12 cellular contexts compared by ENCODE assay signal in genomic region chr11:92978226-92979111, GRCh38. TPM values are rescaled to one million over a fixed set of nuclear protein-coding genes. Genes with fewer than 3 reads are reported as not detected.
DNase-seq lines count a peak whose midpoint lies in the region; ATAC-seq and TF ChIP-seq lines count a peak whose summit lies in the region.
"Had no signal": no experiment of that assay in that cellular context is flagged by ENCODE, and none has a peak within 500 bp of the region (broad histone marks: within the 10 kb centered on the region; RNA-seq: fewer than 3 reads in every experiment).

No MANE protein-coding gene starts in this region.

- no peak overlapping the region for H2AK5ac ChIP-seq in neuronal stem cell (ENCODE audit: low read depth, low read length)

- no CpG with 5 or more reads among the region's 7 CpGs for WGBS in neuronal stem cell (ENCODE audit: extremely low coverage in 2 of 2, insufficient read length in 2 of 2, insufficient replicate concordance in 1 of 2), 2 donors

- H3K9ac ChIP-seq in neuronal stem cell (ENCODE audit: low read depth, low read length, poor library complexity), result no peak overlapping the region

- H3K23ac ChIP-seq in neuronal stem cell (ENCODE audit: low read depth, low read length, poor library complexity), result no peak overlapping the region

- H3K79me1 ChIP-seq in neuronal stem cell (ENCODE audit: low read depth, low read length), result no peaks in the 10 kb centered on the region

- no peak overlapping the region for H3K4me3 ChIP-seq in neuronal stem cell (ENCODE audit: low read length in 2 of 2)

- H2BK12ac ChIP-seq in neuronal stem cell (ENCODE audit: low read length), result no peak overlapping the region

- ATAC-seq in SK-N-SH treated with all-trans-retinoic acid at 6 μM for 48 hours, result peak; percentile 86
- ATAC-seq in HG02973 (IDR thresholded peaks at IDR 0.05; ENCODE audit: unreplicated experiment), result no peak
- no peak for ATAC-seq in left lobe of liver
- ATAC-seq in HG02759 (IDR thresholded peaks at IDR 0.05; ENCODE audit: unreplicated experiment), result no peak
- ATAC-seq: activated CD4-positive, CD25-positive, alpha-beta regulatory T cell treated with anti-CD3 and anti-CD28 coated beads, Interleukin-2, amount 50 U/mL, for 24 hours had no signal

- H2BK15ac ChIP-seq in neuronal stem cell (ENCODE audit: low read length), result no peak overlapping the region

- no peak overlapping the region for H3K18ac ChIP-seq in neuronal stem cell (ENCODE audit: low read length)

- DNase-seq in EH (ENCODE audit: low read depth), result peak; percentile 52
- peak; percentile 95 for DNase-seq in NCI-H2029 (lab: John Stamatoyannopoulos, UW)
- peak; percentile 9 for DNase-seq in left kidney (ENCODE audit: low read depth, low spot score)
- no peak for DNase-seq in neuronal stem cell (ENCODE audit: low spot score)
- DNase-seq in left lobe of liver (ENCODE audit: low spot score), result no peak
- DNase-seq: DND-41, H9 had no signal

- H3K14ac ChIP-seq in neuronal stem cell (ENCODE audit: low read length), result no peak overlapping the region

- H3K4me2 ChIP-seq in neuronal stem cell (ENCODE audit: insufficient read depth, low read length, poor library complexity, severe bottlenecking), result no peak overlapping the region

- H3K36me3 ChIP-seq in neuronal stem cell (replicated peaks in 1 of 2; ENCODE audit: control insufficient read depth in 2 of 2, insufficient read depth in 2 of 2, low read length in 2 of 2), result no peaks in the 10 kb centered on the region

- no peak overlapping the region for H3K4ac ChIP-seq in neuronal stem cell (ENCODE audit: low read length)

- no peak overlapping the region for H2BK120ac ChIP-seq in neuronal stem cell (ENCODE audit: low read depth, low read length)

- H3K27me3 ChIP-seq in neuronal stem cell (ENCODE audit: control insufficient read depth in 3 of 3, insufficient read depth in 3 of 3, low read depth in 1 of 3, low read length in 3 of 3), result no peaks in the 10 kb centered on the region

- no peak overlapping the region for H4K91ac ChIP-seq in neuronal stem cell (ENCODE audit: low read depth, low read length, poor library complexity)

- no peak overlapping the region for H2AFZ ChIP-seq in neuronal stem cell (ENCODE audit: low read length)

- H4K8ac ChIP-seq in neuronal stem cell (ENCODE audit: low read depth, low read length), result no peak overlapping the region

- H2BK5ac ChIP-seq in neuronal stem cell (ENCODE audit: low read length), result no peak overlapping the region

- H3K27ac ChIP-seq in neuronal stem cell (replicated peaks; ENCODE audit: low read length), result no peak overlapping the region

- peaks cover 0 to 2% of the 10 kb centered on the region in 2 donors for H3K9me3 ChIP-seq in neuronal stem cell (replicated peaks in 1 of 2; ENCODE audit: control insufficient read depth in 2 of 2, insufficient read depth in 1 of 2, low read depth in 1 of 2, low read length in 2 of 2)

- peaks cover 0 to 3% of the 10 kb centered on the region in 2 donors for H3K4me1 ChIP-seq in neuronal stem cell (ENCODE audit: control insufficient read depth in 2 of 2, insufficient read depth in 1 of 2, low read depth in 1 of 2, low read length in 2 of 2)

TF ChIP-seq in SK-N-SH treated with all-trans-retinoic acid at 6 μM for 48 hours, 23 proteins besides CTCF, POLR2A, EP300 and RAD21:
- no peak for TF ChIP-seq ZFP30 (CRISPR knock-in tag; IDR thresholded peaks at IDR 0.05)
- peak; percentile 81 for TF ChIP-seq TSHZ2 (CRISPR knock-in tag; IDR thresholded peaks at IDR 0.05)
- TF ChIP-seq PPARA (CRISPR knock-in tag; IDR thresholded peaks at IDR 0.05; ENCODE audit: borderline replicate concordance), result no peak
- TF ChIP-seq TCF4 (CRISPR knock-in tag; IDR thresholded peaks at IDR 0.05; ENCODE audit: borderline replicate concordance), result peak; percentile 64; the same call in 1 of the 2 replicates
- TF ChIP-seq OSR1 (CRISPR knock-in tag; IDR thresholded peaks at IDR 0.05), result no peak
- TF ChIP-seq ZC3H10 (CRISPR knock-in tag; IDR thresholded peaks at IDR 0.05), result no peak
- no peak for TF ChIP-seq ESRRG (CRISPR knock-in tag; IDR thresholded peaks at IDR 0.05)
- no peak for TF ChIP-seq CREB5 (CRISPR knock-in tag; IDR thresholded peaks at IDR 0.05; ENCODE audit: low read depth)
- no peak for TF ChIP-seq ZNF8 (CRISPR knock-in tag; IDR thresholded peaks at IDR 0.05)

RNA-seq across cellular contexts. Expression of gene MTNR1B, which starts 9.0 kb away (rescaled TPM):
- polyA plus RNA-seq in neuronal stem cell (2013, experiment 1 of 2), result not detected
- not detected for polyA plus RNA-seq in neuronal stem cell (2013, experiment 2 of 2)
- total RNA-seq in left lobe of liver, result not detected
- total RNA-seq: dermis microvascular lymphatic vessel endothelial cell, H9 had no signal

Comparison
In these comparisons a context has a peak if more than half of its experiments do, and no peak if none do; other contexts are left out.
1. DNase-seq: peak in EH (single experiment), NCI-H2029 (single experiment) and left kidney (single experiment); none in neuronal stem cell (single experiment) and left lobe of liver (single experiment).